33 cellular contexts compared by ENCODE assay signal in the genomic region with DNA sequence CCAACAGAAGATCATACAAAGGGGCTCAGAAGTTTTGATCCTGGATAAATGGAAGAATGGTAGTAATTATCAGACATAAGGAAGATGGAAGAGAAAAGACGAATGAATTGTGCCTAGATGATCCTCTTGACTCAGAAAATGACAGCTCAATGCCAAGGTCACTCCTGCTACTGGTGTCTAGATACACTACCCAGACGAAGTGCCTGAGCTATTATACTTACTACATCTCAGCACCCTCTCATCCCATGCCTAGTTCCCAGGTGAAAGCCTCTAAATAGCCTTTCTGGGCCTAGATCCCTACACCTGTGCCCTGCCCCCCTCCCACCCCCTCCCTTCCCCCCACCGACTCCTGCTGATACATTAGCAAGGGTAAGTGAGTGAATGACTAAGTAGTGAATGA. TPM values are rescaled to one million over a fixed set of nuclear protein-coding genes. Genes with fewer than 3 reads are reported as not detected.
"Had no signal": no experiment of that assay in that cellular context is flagged by ENCODE, and none has a peak within 500 bp of the region (broad histone marks: within the 10 kb centered on the region; RNA-seq: fewer than 3 reads in every experiment).

No MANE protein-coding gene starts in this region.

- H3K9me3 ChIP-seq: ascending aorta, breast epithelium had no signal

- FAIRE-seq: frontal cortex had no signal

- ATAC-seq: activated CD4-positive, alpha-beta T cell treated with anti-CD3 and anti-CD28 coated beads for 36 hours; activated CD8-positive, alpha-beta memory T cell treated with anti-CD3 and anti-CD28 coated beads, Interleukin-2, amount 10 ng/mL, durations not matched to agents 7 days and 5 days; activated CD8-positive, alpha-beta T cell treated with anti-CD3 and anti-CD28 coated beads, Interleukin-2, amount 10 ng/mL, durations not matched to agents 7 days and 5 days; activated naive CD4-positive, alpha-beta T cell treated with anti-CD3 and anti-CD28 coated beads, Interleukin-2, amount 50 U/mL, for 72 hours; esophagus mucosa; T-helper 17 cell had no signal

- H3K27ac ChIP-seq: ascending aorta, breast epithelium, cardiac muscle cell, coronary artery, WERI-Rb-1 had no signal

- H3K4me1 ChIP-seq: ascending aorta, breast epithelium had no signal

- H3K27me3 ChIP-seq: ascending aorta, breast epithelium, cardiac muscle cell, dorsolateral prefrontal cortex had no signal

- H3K4me3 ChIP-seq: ascending aorta, breast epithelium, cardiac muscle cell, coronary artery, dorsolateral prefrontal cortex had no signal

- DNase-seq: activated CD4-positive, alpha-beta memory T cell treated with anti-CD3 and anti-CD28 coated beads for 36 hours; activated CD4-positive, alpha-beta T cell treated with anti-CD3 and anti-CD28 coated beads for 36 hours; activated CD4-positive, alpha-beta T cell treated with anti-CD3 and anti-CD28 coated beads, Interleukin-2, amount 10 ng/mL, durations not matched to agents 24 days and 14 days; activated CD4-positive, CD25-positive, alpha-beta regulatory T cell; activated CD4-positive, CD25-positive, alpha-beta regulatory T cell treated with anti-CD3 and anti-CD28 coated beads, Interleukin-2, amount 50 U/mL, for 72 hours; activated CD8-positive, alpha-beta memory T cell treated with anti-CD3 and anti-CD28 coated beads, Interleukin-2, amount 10 ng/mL, durations not matched to agents 7 days and 5 days; activated CD8-positive, alpha-beta memory T cell treated with anti-CD3 and anti-CD28 coated beads, Interleukin-2, amount 50 U/mL, for 4 hours; activated CD8-positive, alpha-beta T cell treated with anti-CD3 and anti-CD28 coated beads, Interleukin-2, amount 10 ng/mL, durations not matched to agents 7 days and 5 days; activated gamma-delta T cell; activated naive CD4-positive, alpha-beta T cell; activated naive CD4-positive, alpha-beta T cell treated with anti-CD3 and anti-CD28 coated beads, Interleukin-2, amount 10 ng/mL, durations not matched to agents 7 days and 5 days; activated naive CD8-positive, alpha-beta T cell treated with anti-CD3 and anti-CD28 coated beads, Interleukin-2, amount 10 ng/mL, durations not matched to agents 7 days and 5 days; activated T-cell treated with anti-CD3 and anti-CD28 coated beads, Interleukin-2, amount 50 U/mL, for 1 hour; activated T-cell treated with anti-CD3 and anti-CD28 coated beads, Interleukin-2, amount 50 U/mL, for 48 hours; dorsolateral prefrontal cortex; effector memory CD4-positive, alpha-beta T cell; endodermal cell; foreskin fibroblast; head of caudate nucleus; T-helper 1 cell; T-helper 17 cell; T1000; WERI-Rb-1 had no signal

- H3K36me3 ChIP-seq: ascending aorta, breast epithelium, cardiac muscle cell, WERI-Rb-1 had no signal

RNA-seq across cellular contexts. Expression of gene PDE1C, which starts 25.5 kb away (rescaled TPM):
- total RNA-seq: activated CD4-positive, alpha-beta memory T cell treated with anti-CD3 and anti-CD28 coated beads for 36 hours; activated CD4-positive, alpha-beta T cell treated with anti-CD3 and anti-CD28 coated beads for 36 hours; activated CD4-positive, alpha-beta T cell treated with anti-CD3 and anti-CD28 coated beads, Interleukin-2, amount 10 ng/mL, durations not matched to agents 24 days and 14 days; activated CD8-positive, alpha-beta memory T cell treated with anti-CD3 and anti-CD28 coated beads for 36 hours; activated CD8-positive, alpha-beta memory T cell treated with anti-CD3 and anti-CD28 coated beads, Interleukin-2, amount 10 ng/mL, durations not matched to agents 7 days and 5 days; activated CD8-positive, alpha-beta T cell treated with anti-CD3 and anti-CD28 coated beads, Interleukin-2, amount 10 ng/mL, durations not matched to agents 7 days and 5 days; activated naive CD4-positive, alpha-beta T cell treated with anti-CD3 and anti-CD28 coated beads, Interleukin-2, amount 50 U/mL, for 72 hours; activated naive CD8-positive, alpha-beta T cell treated with anti-CD3 and anti-CD28 coated beads, Interleukin-2, amount 10 ng/mL, durations not matched to agents 7 days and 5 days; activated T-helper 1 cell treated with anti-CD3 and anti-CD28 coated beads, Interleukin-12 subunit alpha, Interleukin-12 subunit beta, Interleukin-2, Interleukin-4 antibody, amounts not matched to agents 30 ng/mL and 10 ng/mL and 1 ng/mL, durations not matched to agents 14 hours and 24 hours and 36 hours; activated T-helper 2 cell treated with anti-CD3 and anti-CD28 coated beads, Interferon-gamma antibody, Interleukin-2, Interleukin-4, amounts not matched to agents 10 μg/mL and 5 μg/mL and 100 μg/mL, durations not matched to agents 14 hours and 24 hours and 36 hours; T-helper 17 cell had no signal
